Comparison of ENCODE assay signal across 1 cellular context in the genomic region with DNA sequence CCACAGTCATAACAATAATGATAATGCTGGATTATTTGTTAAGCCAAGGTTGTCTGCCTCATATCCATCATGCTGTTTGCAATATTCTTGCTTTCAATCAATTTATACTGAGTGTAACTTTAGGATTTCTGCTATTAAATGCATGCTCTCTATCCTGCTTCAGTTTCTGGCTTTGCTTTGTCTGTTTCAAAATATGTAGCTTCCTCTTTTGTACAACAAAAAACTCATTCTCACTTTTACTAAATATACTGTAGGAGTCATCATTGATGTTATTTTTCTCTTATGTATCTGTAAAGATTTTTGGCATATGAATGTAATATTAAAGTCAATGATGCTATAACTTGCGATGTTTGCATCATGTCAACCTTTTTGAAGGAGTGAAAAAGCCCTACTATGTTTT.
TF ChIP-seq lines count a peak whose summit lies in the region.

No MANE protein-coding gene starts in this region.

TF ChIP-seq in GM12878, 131 proteins besides CTCF, POLR2A, EP300 and RAD21 (continued from another document):
- TF ChIP-seq ZBTB4 (CRISPR knock-in tag; IDR thresholded peaks at IDR 0.05) (no peak), BCL11A (IDR thresholded peaks at IDR 0.05; ENCODE audit: low read depth, low read length) (no peak), BACH1 (IDR thresholded peaks at IDR 0.05; ENCODE audit: borderline replicate concordance) (no peak), RCOR1 (conservative IDR thresholded peaks at IDR 0.05; ENCODE audit: low read depth, low read length) (no peak), CBX3 (IDR thresholded peaks at IDR 0.05; ENCODE audit: borderline replicate concordance, low read depth) (no peak), FOXM1 (IDR thresholded peaks at IDR 0.05; ENCODE audit: low read depth, low read length) (no peak), WRNIP1 (IDR thresholded peaks at IDR 0.05; ENCODE audit: borderline replicate concordance, low read depth, low read length) (no peak), POLR2AphosphoS2 (IDR thresholded peaks at IDR 0.05; ENCODE audit: low read depth, low read length) (no peak), SP1 (IDR thresholded peaks at IDR 0.05; ENCODE audit: low read depth, low read length) (no peak), PKNOX1 (IDR thresholded peaks at IDR 0.05) (no peak), STAT3 (IDR thresholded peaks at IDR 0.05; ENCODE audit: low read depth, low read length) (no peak), NFYA (IDR thresholded peaks at IDR 0.05; ENCODE audit: borderline replicate concordance, low read depth, low read length) (no peak), TCF7 (IDR thresholded peaks at IDR 0.05; ENCODE audit: borderline replicate concordance) (no peak)
- TF ChIP-seq, protein P1, sequence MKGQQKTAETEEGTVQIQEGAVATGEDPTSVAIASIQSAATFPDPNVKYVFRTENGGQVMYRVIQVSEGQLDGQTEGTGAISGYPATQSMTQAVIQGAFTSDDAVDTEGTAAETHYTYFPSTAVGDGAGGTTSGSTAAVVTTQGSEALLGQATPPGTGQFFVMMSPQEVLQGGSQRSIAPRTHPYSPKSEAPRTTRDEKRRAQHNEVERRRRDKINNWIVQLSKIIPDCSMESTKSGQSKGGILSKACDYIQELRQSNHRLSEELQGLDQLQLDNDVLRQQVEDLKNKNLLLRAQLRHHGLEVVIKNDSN (IDR thresholded peaks at IDR 0.05; ENCODE audit: borderline replicate concordance, extremely low read length, insufficient read depth, low read depth, low read length): no peak
- TF ChIP-seq, protein P2, sequence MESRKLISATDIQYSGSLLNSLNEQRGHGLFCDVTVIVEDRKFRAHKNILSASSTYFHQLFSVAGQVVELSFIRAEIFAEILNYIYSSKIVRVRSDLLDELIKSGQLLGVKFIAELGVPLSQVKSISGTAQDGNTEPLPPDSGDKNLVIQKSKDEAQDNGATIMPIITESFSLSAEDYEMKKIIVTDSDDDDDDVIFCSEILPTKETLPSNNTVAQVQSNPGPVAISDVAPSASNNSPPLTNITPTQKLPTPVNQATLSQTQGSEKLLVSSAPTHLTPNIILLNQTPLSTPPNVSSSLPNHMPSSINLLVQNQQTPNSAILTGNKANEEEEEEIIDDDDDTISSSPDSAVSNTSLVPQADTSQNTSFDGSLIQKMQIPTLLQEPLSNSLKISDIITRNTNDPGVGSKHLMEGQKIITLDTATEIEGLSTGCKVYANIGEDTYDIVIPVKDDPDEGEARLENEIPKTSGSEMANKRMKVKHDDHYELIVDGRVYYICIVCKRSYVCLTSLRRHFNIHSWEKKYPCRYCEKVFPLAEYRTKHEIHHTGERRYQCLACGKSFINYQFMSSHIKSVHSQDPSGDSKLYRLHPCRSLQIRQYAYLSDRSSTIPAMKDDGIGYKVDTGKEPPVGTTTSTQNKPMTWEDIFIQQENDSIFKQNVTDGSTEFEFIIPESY (IDR thresholded peaks at IDR 0.05): no peak
